Comparison of ENCODE assay signal across 8 cellular contexts in the genomic region with DNA sequence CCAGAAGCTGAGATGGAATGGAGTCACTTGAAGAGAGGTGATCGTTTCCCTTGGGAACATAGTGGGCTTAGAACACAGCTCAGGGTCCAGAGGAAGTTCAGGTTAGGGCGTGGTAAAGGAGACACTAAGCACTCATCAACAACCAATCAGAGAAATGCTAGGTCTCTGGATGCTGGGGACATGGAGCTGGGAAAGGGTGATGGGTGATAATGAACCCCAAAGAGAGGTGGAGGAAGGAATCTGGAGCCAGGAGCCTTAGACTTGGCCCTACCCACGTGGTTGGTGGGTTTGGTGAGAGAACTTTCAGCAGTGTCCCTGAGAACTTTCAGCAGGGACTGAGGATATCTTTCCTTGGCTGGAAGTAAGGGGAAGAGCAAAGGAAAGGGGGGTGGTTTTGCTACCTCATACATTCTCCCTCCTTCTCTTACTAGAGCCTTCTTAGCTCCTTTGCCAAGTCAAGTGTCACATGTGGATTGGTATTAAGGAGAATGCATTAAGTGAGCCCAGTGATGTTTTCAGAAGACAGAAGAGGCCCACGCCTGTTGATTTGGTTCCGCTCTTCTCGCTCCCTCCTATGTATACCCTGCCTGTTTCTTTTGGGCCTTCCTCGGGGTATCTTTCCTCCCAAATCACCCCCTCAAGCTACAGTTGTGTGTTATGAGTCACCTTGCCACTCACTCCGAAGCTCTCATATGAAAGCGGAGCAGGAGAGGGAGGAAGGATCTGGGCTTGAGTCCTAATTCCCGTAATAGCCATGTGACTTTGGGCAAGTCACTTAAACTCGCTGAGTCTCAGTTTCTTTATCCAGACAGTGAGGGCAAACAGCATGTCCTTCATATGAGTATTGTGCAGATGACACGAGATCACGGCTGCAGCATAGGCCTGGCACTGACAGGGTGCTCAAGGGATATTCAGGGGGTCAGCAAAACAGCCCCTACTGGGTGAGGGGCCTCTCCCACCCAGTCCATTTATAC.
A peak's percentile ranks its signal among the peaks of the same experiment; 100 is the strongest.
DNase-seq lines count a peak whose midpoint lies in the region; ATAC-seq and TF ChIP-seq lines count a peak whose summit lies in the region.

No MANE protein-coding gene starts in this region.

- peak overlapping the region; percentile 76 for H3K4me3 ChIP-seq in left ventricle myocardium inferior

- H3K4me1 Mint-ChIP-seq in activated naive CD8-positive, alpha-beta T cell treated with anti-CD3 and anti-CD28 coated beads, Interleukin-2, amount 50 U/mL, for 24 hours, result peaks cover 66% of the 10 kb centered on the region
- peaks cover 68% of the 10 kb centered on the region for H3K4me1 Mint-ChIP-seq in stimulated activated effector memory CD8-positive, alpha-beta T cell treated with anti-CD3 and anti-CD28 coated beads, Interleukin-12 subunit alpha, Interleukin-12 subunit beta, amount 100 ng/mL, for 72 hours

- ATAC-seq in activated naive CD8-positive, alpha-beta T cell treated with anti-CD3 and anti-CD28 coated beads, Interleukin-2, amount 50 U/mL, for 24 hours, result no peak
- no peak for ATAC-seq in stimulated activated effector memory CD8-positive, alpha-beta T cell treated with anti-CD3 and anti-CD28 coated beads, Interleukin-12 subunit alpha, Interleukin-12 subunit beta, amount 100 ng/mL, for 72 hours
- no peak for ATAC-seq in GM18520 (IDR thresholded peaks at IDR 0.05; ENCODE audit: unreplicated experiment)

- H3K27me3 ChIP-seq in left ventricle myocardium inferior (ENCODE audit: low read depth), result no peaks in the 10 kb centered on the region

- peaks cover 9% of the 10 kb centered on the region for H3K36me3 Mint-ChIP-seq in activated naive CD8-positive, alpha-beta T cell treated with anti-CD3 and anti-CD28 coated beads, Interleukin-2, amount 50 U/mL, for 24 hours (ENCODE audit: low read depth)
- peaks cover 59% of the 10 kb centered on the region for H3K36me3 Mint-ChIP-seq in stimulated activated effector memory CD8-positive, alpha-beta T cell treated with anti-CD3 and anti-CD28 coated beads, Interleukin-12 subunit alpha, Interleukin-12 subunit beta, amount 100 ng/mL, for 72 hours

- H3K4me3 Mint-ChIP-seq in activated naive CD8-positive, alpha-beta T cell treated with anti-CD3 and anti-CD28 coated beads, Interleukin-2, amount 50 U/mL, for 24 hours, result no peak overlapping the region
- H3K4me3 Mint-ChIP-seq in stimulated activated effector memory CD8-positive, alpha-beta T cell treated with anti-CD3 and anti-CD28 coated beads, Interleukin-12 subunit alpha, Interleukin-12 subunit beta, amount 100 ng/mL, for 72 hours, result peak overlapping the region; percentile 85

- H3K9me3 ChIP-seq in left ventricle myocardium inferior (replicated peaks), result no peaks in the 10 kb centered on the region

- H3K36me3 ChIP-seq in left ventricle myocardium inferior, result peaks cover 26% of the 10 kb centered on the region

- H3K27ac Mint-ChIP-seq in activated naive CD8-positive, alpha-beta T cell treated with anti-CD3 and anti-CD28 coated beads, Interleukin-2, amount 50 U/mL, for 24 hours, result peak overlapping the region; percentile 83
- H3K27ac Mint-ChIP-seq in stimulated activated effector memory CD8-positive, alpha-beta T cell treated with anti-CD3 and anti-CD28 coated beads, Interleukin-12 subunit alpha, Interleukin-12 subunit beta, amount 100 ng/mL, for 72 hours, result peak overlapping the region; percentile 98

- DNase-seq in HT1080 (ENCODE audit: low read depth) (peak; percentile 1), left ventricle myocardium inferior (no peak), NCI-H2171 (lab: John Stamatoyannopoulos, UW) (no peak), NCI-H526 (lab: John Stamatoyannopoulos, UW) (no peak), NCI-H510A treated with DMSO at 0.1 percent for 48 hours (lab: John Stamatoyannopoulos, UW) (no peak)
- no peak for DNase-seq in activated naive CD8-positive, alpha-beta T cell treated with anti-CD3 and anti-CD28 coated beads, Interleukin-2, amount 50 U/mL, for 24 hours
- no peak for DNase-seq in stimulated activated effector memory CD8-positive, alpha-beta T cell treated with anti-CD3 and anti-CD28 coated beads, Interleukin-12 subunit alpha, Interleukin-12 subunit beta, amount 100 ng/mL, for 72 hours (ENCODE audit: low spot score in 2 of 2)

- H3K9me3 Mint-ChIP-seq in activated naive CD8-positive, alpha-beta T cell treated with anti-CD3 and anti-CD28 coated beads, Interleukin-2, amount 50 U/mL, for 24 hours, result no peaks in the 10 kb centered on the region
- H3K9me3 Mint-ChIP-seq in stimulated activated effector memory CD8-positive, alpha-beta T cell treated with anti-CD3 and anti-CD28 coated beads, Interleukin-12 subunit alpha, Interleukin-12 subunit beta, amount 100 ng/mL, for 72 hours, result no peaks in the 10 kb centered on the region

- peaks cover 67% of the 10 kb centered on the region for H3K4me1 ChIP-seq in left ventricle myocardium inferior

- intact Hi-C loops in left ventricle myocardium inferior (cut with micrococcal nuclease), result loop anchor here (5.0 kb wide), 1 partner anchor 35 kb away; no protein-coding TSS in a partner anchor

- no peaks in the 10 kb centered on the region for H3K27me3 Mint-ChIP-seq in activated naive CD8-positive, alpha-beta T cell treated with anti-CD3 and anti-CD28 coated beads, Interleukin-2, amount 50 U/mL, for 24 hours

- TF ChIP-seq CTCF in left ventricle myocardium inferior (IDR thresholded peaks at IDR 0.05; ENCODE audit: borderline replicate concordance), result no peak

- H3K27ac ChIP-seq in left ventricle myocardium inferior (replicated peaks), result peak overlapping the region; percentile 94
